In the genomic region with DNA sequence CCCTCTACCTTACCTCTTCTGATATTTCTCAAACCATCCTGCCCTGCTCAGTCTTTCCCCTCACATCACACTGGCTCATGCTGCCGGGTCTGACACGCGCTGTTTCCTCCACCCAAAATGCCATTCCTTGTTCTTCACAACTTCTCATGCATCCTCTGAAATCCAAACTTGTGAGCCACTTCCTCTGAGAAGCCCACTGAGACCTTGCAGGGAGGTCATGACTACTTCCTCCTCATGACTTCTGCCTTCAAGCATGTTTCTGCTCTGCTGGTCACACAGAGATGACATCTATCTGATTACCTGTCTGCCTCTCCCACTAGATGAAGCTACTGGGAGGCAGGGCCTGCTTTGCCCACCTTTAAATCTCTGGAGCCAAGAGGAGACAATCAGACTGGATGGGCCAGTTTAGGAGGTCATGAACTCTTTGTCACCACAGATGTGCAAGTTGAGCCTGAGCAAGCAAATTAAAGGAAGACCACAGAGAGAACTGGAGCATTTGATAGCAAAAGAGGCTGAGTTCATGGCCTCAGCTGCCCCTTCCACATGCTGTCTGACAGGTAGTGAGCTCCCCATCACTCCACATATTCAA, we compare ENCODE assay signal across 11 cellular contexts.
DNase-seq lines count a peak whose midpoint lies in the region; ATAC-seq and TF ChIP-seq lines count a peak whose summit lies in the region.
"Had no signal": no experiment of that assay in that cellular context is flagged by ENCODE, and none has a peak within 500 bp of the region (broad histone marks: within the 10 kb centered on the region; RNA-seq: fewer than 3 reads in every experiment).

No MANE protein-coding gene starts in this region.

- ATAC-seq in naive B cell (ENCODE audit: low read depth in 2 of 2) = peak; percentile 89 to 91
- ATAC-seq: effector memory CD8-positive, alpha-beta T cell had no signal

- H3K27ac ChIP-seq in brain microvascular endothelial cell = peak overlapping the region; percentile 95
- H3K27ac ChIP-seq: SK-N-MC had no signal

- no peak overlapping the region for H3K4me3 ChIP-seq in brain microvascular endothelial cell (ENCODE audit: low read depth, low read length)
- H3K4me3 ChIP-seq: SK-N-MC had no signal

- H3K36me3 ChIP-seq in brain microvascular endothelial cell (replicated peaks) = no peaks in the 10 kb centered on the region

- peak overlapping the region in 5 of 8 donors; percentile 0 to 64 (median 4) for H3K4me3 Mint-ChIP-seq in naive B cell
- H3K4me3 Mint-ChIP-seq: effector memory CD8-positive, alpha-beta T cell had no signal

- no peak for TF ChIP-seq CTCF in brain microvascular endothelial cell (IDR thresholded peaks at IDR 0.05; ENCODE audit: low read depth, low read length, missing control alignments)

- no peaks in the 10 kb centered on the region for H3K27me3 Mint-ChIP-seq in naive B cell

- DNase-seq in GM04504 (ENCODE audit: low read depth) (peak; percentile 60), HS-27A (ENCODE audit: low read depth) (peak; percentile 51), brain microvascular endothelial cell (peak; percentile 80), naive B cell (peak; percentile 52), NCI-H748 treated with DMSO at 0.1 percent for 48 hours (lab: John Stamatoyannopoulos, UW) (no peak), LoVo (ENCODE audit: low spot score) (no peak), DMS 273 (lab: John Stamatoyannopoulos, UW; ENCODE audit: unreplicated experiment) (no peak)
- no peak for DNase-seq in stimulated activated CD4-positive, alpha-beta T cell treated with anti-CD3 and anti-CD28 coated beads, Interleukin-4, amount 100 ng/mL, for 24 hours
- DNase-seq: effector memory CD8-positive, alpha-beta T cell; NCI-H1092 treated with DMSO at 0.1 percent for 48 hours had no signal

- peaks cover 20 to 34% (median 34%) of the 10 kb centered on the region in 3 donors for H3K4me1 Mint-ChIP-seq in naive B cell

- no peaks in the 10 kb centered on the region for H3K9me3 Mint-ChIP-seq in naive B cell
- H3K9me3 Mint-ChIP-seq: effector memory CD8-positive, alpha-beta T cell had no signal

- H3K36me3 Mint-ChIP-seq in naive B cell = no peaks in the 10 kb centered on the region

- H3K27ac Mint-ChIP-seq in naive B cell = peak overlapping the region; percentile 16 to 75 (median 52)
- H3K27ac Mint-ChIP-seq: effector memory CD8-positive, alpha-beta T cell had no signal

- in situ Hi-C loops in brain microvascular endothelial cell (cut with HindIII; ENCODE audit: low pct_ligation_motif_present, low sequenced_read_pairs) = no loop called here

- no peaks in the 10 kb centered on the region for H3K27me3 ChIP-seq in brain microvascular endothelial cell (replicated peaks)

Comparison
In these comparisons a context has a peak if more than half of its experiments do, and no peak if none do; other contexts are left out.
1. DNase-seq: peak in GM04504 (single experiment), HS-27A (single experiment), brain microvascular endothelial cell (single experiment) and naive B cell (single experiment); none in NCI-H748 treated with DMSO at 0.1 percent for 48 hours (single experiment), stimulated activated CD4-positive, alpha-beta T cell treated with anti-CD3 and anti-CD28 coated beads, Interleukin-4, amount 100 ng/mL, for 24 hours (single experiment), LoVo (single experiment) and DMS 273 (single experiment).